In the genomic region with DNA sequence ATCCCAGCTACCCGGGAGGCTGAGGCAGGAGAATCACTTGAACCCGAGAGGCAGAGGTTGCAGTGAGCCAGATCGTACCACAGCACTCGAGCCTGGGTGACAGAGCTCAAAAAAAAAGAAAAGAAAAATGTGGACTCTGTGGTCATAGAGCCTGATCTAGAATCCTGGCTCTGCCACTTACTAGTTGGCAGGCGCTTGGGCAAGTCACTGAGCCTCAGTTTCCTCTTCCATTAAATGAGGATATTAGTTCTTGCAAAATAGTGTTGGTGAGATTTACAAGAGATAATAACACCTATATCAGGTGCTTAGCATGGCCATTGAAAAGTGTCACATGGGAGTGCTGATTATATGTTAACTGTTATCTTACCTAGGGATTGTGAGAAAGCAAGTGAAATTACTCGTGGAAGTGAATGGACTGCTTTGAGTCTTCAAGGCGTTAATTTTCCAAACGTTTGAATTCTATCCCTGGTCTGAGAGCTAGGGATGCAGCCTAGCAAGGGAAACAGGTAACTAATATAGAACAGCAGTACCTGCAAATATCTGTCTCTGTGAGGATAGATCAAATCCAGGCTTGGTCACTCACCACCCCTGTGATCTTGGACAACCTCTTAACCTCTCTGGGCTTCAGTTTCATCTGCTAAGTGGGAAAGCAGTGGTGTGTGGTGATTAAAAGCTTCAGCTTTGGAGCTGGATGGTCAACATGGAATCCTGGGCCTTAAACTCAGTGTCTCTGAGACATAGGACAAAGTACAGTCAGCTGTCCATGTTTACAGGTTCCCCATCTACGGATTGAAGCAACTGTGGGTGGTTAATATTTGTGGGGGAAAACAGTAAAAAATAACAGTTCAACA, we compare ENCODE assay signal across 8 cellular contexts. TPM values are rescaled to one million over a fixed set of nuclear protein-coding genes. Genes with fewer than 3 reads are reported as not detected.
A peak's percentile ranks its signal among the peaks of the same experiment; 100 is the strongest.
DNase-seq lines count a peak whose midpoint lies in the region; ATAC-seq and TF ChIP-seq lines count a peak whose summit lies in the region.

No MANE protein-coding gene starts in this region.

- DNase-seq in activated T-cell treated with anti-CD3 and anti-CD28 coated beads, Interleukin-2, amount 50 U/mL, for 4 hours: no peak
- DNase-seq in activated T-cell treated with anti-CD3 and anti-CD28 coated beads, Interleukin-2, amount 50 U/mL, for 1 hour: no peak
- DNase-seq in activated naive CD8-positive, alpha-beta T cell treated with anti-CD3 and anti-CD28 coated beads, Interleukin-2, amount 50 U/mL, for 24 hours: peak; percentile 2
- no peak for DNase-seq in lower lobe of right lung
- no peak for DNase-seq in transverse colon
- DNase-seq in SK-N-DZ (ENCODE audit: low spot score): no peak
- DNase-seq in Ammon's horn (ENCODE audit: low spot score): no peak

- no peaks in the 10 kb centered on the region for H3K9me3 ChIP-seq in lower lobe of right lung
- no peaks in the 10 kb centered on the region for H3K9me3 ChIP-seq in transverse colon

- no peak for ATAC-seq in activated T-cell treated with anti-CD3 and anti-CD28 coated beads, Interleukin-2, amount 50 U/mL, for 4 hours
- no peak for ATAC-seq in activated naive CD8-positive, alpha-beta T cell treated with anti-CD3 and anti-CD28 coated beads, Interleukin-2, amount 50 U/mL, for 24 hours
- no peak for ATAC-seq in lower lobe of right lung
- no peak for ATAC-seq in HG03135 (IDR thresholded peaks at IDR 0.05; ENCODE audit: unreplicated experiment)

- no peaks in the 10 kb centered on the region for H3K27me3 Mint-ChIP-seq in activated T-cell treated with anti-CD3 and anti-CD28 coated beads, Interleukin-2, amount 50 U/mL, for 4 hours (ENCODE audit: low read depth)
- no peaks in the 10 kb centered on the region for H3K27me3 Mint-ChIP-seq in activated naive CD8-positive, alpha-beta T cell treated with anti-CD3 and anti-CD28 coated beads, Interleukin-2, amount 50 U/mL, for 24 hours

- no peaks in the 10 kb centered on the region for H3K9me3 Mint-ChIP-seq in activated T-cell treated with anti-CD3 and anti-CD28 coated beads, Interleukin-2, amount 50 U/mL, for 4 hours
- H3K9me3 Mint-ChIP-seq in activated naive CD8-positive, alpha-beta T cell treated with anti-CD3 and anti-CD28 coated beads, Interleukin-2, amount 50 U/mL, for 24 hours: peaks cover 5% of the 10 kb centered on the region

- H3K27ac Mint-ChIP-seq in activated naive CD8-positive, alpha-beta T cell treated with anti-CD3 and anti-CD28 coated beads, Interleukin-2, amount 50 U/mL, for 24 hours: peak overlapping the region; percentile 97

- peaks cover 10% of the 10 kb centered on the region for H3K36me3 Mint-ChIP-seq in activated T-cell treated with anti-CD3 and anti-CD28 coated beads, Interleukin-2, amount 50 U/mL, for 4 hours (ENCODE audit: insufficient read depth)
- H3K36me3 Mint-ChIP-seq in activated naive CD8-positive, alpha-beta T cell treated with anti-CD3 and anti-CD28 coated beads, Interleukin-2, amount 50 U/mL, for 24 hours (ENCODE audit: low read depth): peaks cover 31% of the 10 kb centered on the region

- no peak for TF ChIP-seq POLR2A in transverse colon (IDR thresholded peaks at IDR 0.05)

- no peak for TF ChIP-seq EP300 in transverse colon (IDR thresholded peaks at IDR 0.05; ENCODE audit: low read depth)

- in situ Hi-C loops in transverse colon (cut with MboI; ENCODE audit: low pct_ligation_motif_present in 1 of 4, low pct_unique_long_range_greater_than_20kb in 1 of 4, low sequenced_read_pairs in 3 of 4): no loop called here

- 76 to 79% methylated on average over 9 of the region's 9 CpGs for WGBS in transverse colon (ENCODE audit: low coverage in 1 of 2), 2 donors

- H3K4me3 Mint-ChIP-seq in activated T-cell treated with anti-CD3 and anti-CD28 coated beads, Interleukin-2, amount 50 U/mL, for 4 hours: peak overlapping the region; percentile 97
- peak overlapping the region; percentile 93 for H3K4me3 Mint-ChIP-seq in activated naive CD8-positive, alpha-beta T cell treated with anti-CD3 and anti-CD28 coated beads, Interleukin-2, amount 50 U/mL, for 24 hours

- H3K4me1 Mint-ChIP-seq in activated T-cell treated with anti-CD3 and anti-CD28 coated beads, Interleukin-2, amount 50 U/mL, for 4 hours (ENCODE audit: low read depth): peaks cover 76% of the 10 kb centered on the region
- peaks cover 79% of the 10 kb centered on the region for H3K4me1 Mint-ChIP-seq in activated naive CD8-positive, alpha-beta T cell treated with anti-CD3 and anti-CD28 coated beads, Interleukin-2, amount 50 U/mL, for 24 hours

- H3K27ac ChIP-seq in lower lobe of right lung (peak overlapping the region; percentile 87), transverse colon (peak overlapping the region in 3 of 4 donors; percentile 84 to 91 (median 89))

- TF ChIP-seq CTCF in lower lobe of right lung (IDR thresholded peaks at IDR 0.05) (no peak), transverse colon (IDR thresholded peaks at IDR 0.05) (no peak)

- no peaks in the 10 kb centered on the region for H3K36me3 ChIP-seq in lower lobe of right lung
- no peaks in the 10 kb centered on the region for H3K36me3 ChIP-seq in transverse colon

- no peaks in the 10 kb centered on the region for H3K27me3 ChIP-seq in lower lobe of right lung (ENCODE audit: low read depth)
- H3K27me3 ChIP-seq in transverse colon: no peaks in the 10 kb centered on the region

- H3K4me1 ChIP-seq in lower lobe of right lung (peaks cover 7% of the 10 kb centered on the region), transverse colon (peaks cover 5 to 32% (median 13%) of the 10 kb centered on the region in 4 donors)

- intact Hi-C loops in lower lobe of right lung (cut with DNase I) (no loop called here), transverse colon (cut with DNase I; ENCODE audit: low total_unique reads) (no loop called here)

- peak overlapping the region; percentile 85 for H3K4me3 ChIP-seq in lower lobe of right lung
- H3K4me3 ChIP-seq in transverse colon: peak overlapping the region in 3 of 4 donors; percentile 72 to 94 (median 85)

RNA-seq across cellular contexts. Expression of a gene that starts 1.0 kb away (rescaled TPM):
- total RNA-seq in activated T-cell treated with anti-CD3 and anti-CD28 coated beads, Interleukin-2, amount 50 U/mL, for 4 hours: 100 to 1,000 TPM; 109 to 111 (median 111) TPM
- total RNA-seq in lower lobe of right lung (53.0 TPM), transverse colon (10 to 100 TPM in 3 of 4 donors, 1 to 10 TPM in 1; 6.2 to 90.8 (median 27.2) TPM)
- polyA plus RNA-seq in SK-N-DZ (2014; cell fraction: cytosol; rRNA removed): 75.4 and 86.0 TPM in 2 replicates
- polyA plus RNA-seq in SK-N-DZ (2014; cell fraction: nucleus; rRNA removed): 39.8 and 43.7 TPM in 2 replicates

RNA-seq across cellular contexts. Expression of a gene that starts 44.2 kb away (rescaled TPM):
- 100 to 1,000 TPM; 110 to 143 (median 140) TPM for total RNA-seq in activated T-cell treated with anti-CD3 and anti-CD28 coated beads, Interleukin-2, amount 50 U/mL, for 4 hours
- 143 TPM for total RNA-seq in lower lobe of right lung
- total RNA-seq in transverse colon: 100 to 1,000 TPM; 106 to 235 (median 156) TPM
- 0.84 and 0.85 TPM in 2 replicates for polyA plus RNA-seq in SK-N-DZ (2014; cell fraction: cytosol; rRNA removed)
- 0.28 and 0.33 TPM in 2 replicates for polyA plus RNA-seq in SK-N-DZ (2014; cell fraction: nucleus; rRNA removed)
